21 cellular contexts compared by ENCODE assay signal in the genomic region with DNA sequence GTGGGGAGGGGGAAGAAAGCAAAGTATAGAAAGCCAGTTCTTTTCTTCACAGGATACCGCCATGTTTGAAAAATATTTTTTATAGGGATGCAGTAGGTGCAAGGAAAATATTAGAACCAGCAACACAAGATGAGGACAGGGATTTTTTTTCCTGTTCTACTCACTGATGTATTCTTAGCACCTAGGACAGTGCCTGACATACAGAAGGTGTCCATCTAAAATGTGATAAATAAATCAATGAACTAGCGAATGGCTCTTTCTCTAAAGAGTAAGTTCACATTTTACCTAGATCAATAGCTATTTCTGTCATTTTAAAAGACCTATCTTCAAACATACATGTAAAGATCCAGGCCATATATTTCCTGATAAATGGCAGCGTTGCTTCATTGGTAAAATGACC.
"Had no signal": no experiment of that assay in that cellular context is flagged by ENCODE, and none has a peak within 500 bp of the region (broad histone marks: within the 10 kb centered on the region; RNA-seq: fewer than 3 reads in every experiment).

No MANE protein-coding gene starts in this region.

- ATAC-seq: effector memory CD8-positive, alpha-beta T cell; gastroesophageal sphincter had no signal

- H3K27me3 ChIP-seq: dorsolateral prefrontal cortex, esophagus squamous epithelium, gastroesophageal sphincter, neutrophil, sigmoid colon, stomach, transverse colon had no signal

- H3K27ac ChIP-seq: neutrophil, psoas muscle, thoracic aorta, transverse colon had no signal

- H3K4me1 Mint-ChIP-seq: immature natural killer cell, naive B cell had no signal

- DNase-seq: cortex of kidney; dorsolateral prefrontal cortex; effector memory CD8-positive, alpha-beta T cell; esophagus squamous epithelium; foreskin fibroblast; glutamatergic neuron; immature natural killer cell; naive B cell; psoas muscle; retina; sigmoid colon; stimulated activated CD4-positive, alpha-beta T cell treated with anti-CD3 and anti-CD28 coated beads, Interleukin-12 subunit alpha, Interleukin-12 subunit beta, amount 100 ng/mL, for 4 hours; stimulated activated naive CD4-positive, alpha-beta T cell; stomach; substantia nigra; transverse colon had no signal

- H3K9me3 ChIP-seq: esophagus squamous epithelium, gastroesophageal sphincter, neutrophil, psoas muscle, sigmoid colon, stomach, thoracic aorta, transverse colon had no signal

- H3K36me3 Mint-ChIP-seq: naive B cell had no signal

- H3K36me3 ChIP-seq: neutrophil, thoracic aorta had no signal

- H3K4me3 ChIP-seq: esophagus squamous epithelium, gastroesophageal sphincter, psoas muscle, sigmoid colon, skin epidermis, stomach, thoracic aorta, transverse colon had no signal

- H3K27ac Mint-ChIP-seq: effector memory CD8-positive, alpha-beta T cell; immature natural killer cell; naive B cell had no signal

- H3K27me3 Mint-ChIP-seq: effector memory CD8-positive, alpha-beta T cell; naive B cell had no signal

- H3K9me3 Mint-ChIP-seq: naive B cell, nephron had no signal

- H3K4me3 Mint-ChIP-seq: effector memory CD8-positive, alpha-beta T cell; immature natural killer cell; naive B cell; nephron had no signal
